Comparison of ENCODE assay signal across 18 cellular contexts in genomic region chr5:67992919-67993318, GRCh38.
DNase-seq lines count a peak whose midpoint lies in the region; ATAC-seq, FAIRE-seq and TF ChIP-seq lines count a peak whose summit lies in the region.
"Had no signal": no experiment of that assay in that cellular context is flagged by ENCODE, and none has a peak within 500 bp of the region (broad histone marks: within the 10 kb centered on the region; RNA-seq: fewer than 3 reads in every experiment).

No MANE protein-coding gene starts in this region.

- H3K9me3 ChIP-seq in RWPE2 (ENCODE audit: severe bottlenecking) = no peaks in the 10 kb centered on the region
- no peaks in the 10 kb centered on the region for H3K9me3 ChIP-seq in endothelial cell of umbilical vein (replicated peaks; ENCODE audit: control insufficient read depth, insufficient read depth, low read length)
- no peaks in the 10 kb centered on the region for H3K9me3 ChIP-seq in tibial artery
- H3K9me3 ChIP-seq: suprapubic skin had no signal

- H3K4me1 ChIP-seq in RWPE2 (ENCODE audit: insufficient read depth, poor library complexity, severe bottlenecking) (peaks cover 10% of the 10 kb centered on the region), endothelial cell of umbilical vein (ENCODE audit: control insufficient read depth, extremely low read depth, insufficient read depth, low read length) (peaks cover 4% of the 10 kb centered on the region), tibial artery (peaks cover 0 to 12% (median 5%) of the 10 kb centered on the region in 4 donors)

- DNase-seq in EL (peak; percentile 33), RWPE2 (ENCODE audit: low spot score) (no peak), endothelial cell of umbilical vein (ENCODE audit: low read depth, low spot score) (peak; percentile 42), myocyte (ENCODE audit: low read depth) (peak; percentile 25), tibial artery (no peak), inferior parietal cortex (ENCODE audit: extremely low spot score) (no peak)
- DNase-seq: activated CD4-positive, alpha-beta memory T cell treated with anti-CD3 and anti-CD28 coated beads, Interleukin-2, amount 10 ng/mL, durations not matched to agents 7 days and 5 days; activated T-cell treated with anti-CD3 and anti-CD28 coated beads, Interleukin-2, amount 50 U/mL, for 1 hour; brain microvascular endothelial cell; CD8-positive, alpha-beta T cell; DMS79; kidney; NCI-H1694 had no signal

- TF ChIP-seq CTCF in RWPE2 (IDR thresholded peaks at IDR 0.05; ENCODE audit: poor library complexity, severe bottlenecking) = no peak
- TF ChIP-seq CTCF in endothelial cell of umbilical vein (IDR thresholded peaks at IDR 0.05; ENCODE audit: extremely low read depth in 1 of 2, insufficient read depth in 1 of 2, low read depth in 1 of 2, low read length in 2 of 2) = no peak
- no peak for TF ChIP-seq CTCF in tibial artery (IDR thresholded peaks at IDR 0.05)

- no peak overlapping the region for H3K9ac ChIP-seq in endothelial cell of umbilical vein (replicated peaks; ENCODE audit: extremely low read depth, insufficient read depth, low read length)

- no peaks in the 10 kb centered on the region for H4K20me1 ChIP-seq in endothelial cell of umbilical vein (replicated peaks; ENCODE audit: control insufficient read depth, extremely low read depth, insufficient read depth, low read length)

- CTCF ChIA-PET in endothelial cell of umbilical vein (lab: Charles Lee) = interaction anchor here (0.9 kb wide), 2 partner anchors 222 to 260 kb away, joined by 3 read pairs; partner anchors contain the start of gene PIK3R1

- H3K36me3 ChIP-seq in RWPE2 (ENCODE audit: low read depth) (no peaks in the 10 kb centered on the region), endothelial cell of umbilical vein (ENCODE audit: control insufficient read depth in 2 of 2, extremely low read depth in 1 of 2, insufficient read depth in 2 of 2, low read length in 2 of 2) (no peaks in the 10 kb centered on the region), tibial artery (no peaks in the 10 kb centered on the region)
- H3K36me3 ChIP-seq: brain microvascular endothelial cell, suprapubic skin had no signal

- no peak for FAIRE-seq in endothelial cell of umbilical vein (lab: Jason Lieb, UNC)
- FAIRE-seq: kidney, RCC 7860 had no signal

- BruUV-seq in endothelial cell of umbilical vein (replicated peaks; lab: Mats Ljungman, UMichigan) = no TSS peak

- intact Hi-C loops in endothelial cell of umbilical vein (cut with micrococcal nuclease) (no loop called here), tibial artery (cut with DNase I; ENCODE audit: low total_unique reads) (no loop called here)

- no peak overlapping the region for H3K4me2 ChIP-seq in endothelial cell of umbilical vein (ENCODE audit: insufficient read depth, low read length)

- no peak for TF ChIP-seq POLR2A in endothelial cell of umbilical vein (IDR thresholded peaks at IDR 0.05; ENCODE audit: low read depth, low read length)

- H3K27ac ChIP-seq in RWPE2 (ENCODE audit: poor library complexity, severe bottlenecking) (peak overlapping the region; percentile 42), endothelial cell of umbilical vein (ENCODE audit: insufficient read depth, low read depth, low read length) (no peak overlapping the region), tibial artery (no peak overlapping the region)
- H3K27ac ChIP-seq: brain microvascular endothelial cell, suprapubic skin had no signal

- peak; percentile 48; the same call in 2 of the 3 replicates for ATAC-seq in RWPE2 (ENCODE audit: low read depth)
- ATAC-seq in HG02852 (IDR thresholded peaks at IDR 0.05; ENCODE audit: unreplicated experiment) = no peak
- ATAC-seq in GM19455 (IDR thresholded peaks at IDR 0.05; ENCODE audit: unreplicated experiment) = no peak
- ATAC-seq: CD8-positive, alpha-beta T cell; WTC11 had no signal

- POLR2A ChIA-PET in endothelial cell of umbilical vein (lab: Charles Lee) = no interaction called here

- no peak overlapping the region for H3K4me3 ChIP-seq in RWPE2 (ENCODE audit: severe bottlenecking)
- H3K4me3 ChIP-seq in endothelial cell of umbilical vein (replicated peaks in 1 of 3; ENCODE audit: insufficient read depth in 1 of 3, low read depth in 1 of 3, low read length in 3 of 3) = no peak overlapping the region
- H3K4me3 ChIP-seq in tibial artery = no peak overlapping the region
- H3K4me3 ChIP-seq: suprapubic skin had no signal

- dilution Hi-C loops in endothelial cell of umbilical vein (cut with MboI; ENCODE audit: extremely low pct_ligation_motif_present, low sequenced_read_pairs) = no loop called here

- no peaks in the 10 kb centered on the region for H3K9me1 ChIP-seq in endothelial cell of umbilical vein (replicated peaks; ENCODE audit: control insufficient read depth, extremely low read depth, insufficient read depth, low read length)

- no peaks in the 10 kb centered on the region for H3K79me2 ChIP-seq in endothelial cell of umbilical vein (ENCODE audit: control insufficient read depth, insufficient read depth, low read length)

- H2AFZ ChIP-seq in endothelial cell of umbilical vein (ENCODE audit: low read depth, low read length) = no peak overlapping the region

- H3K27me3 ChIP-seq in RWPE2 (ENCODE audit: insufficient read depth, poor library complexity, severe bottlenecking) (no peaks in the 10 kb centered on the region), endothelial cell of umbilical vein (ENCODE audit: control insufficient read depth in 2 of 2, insufficient read depth in 2 of 2, low read length in 2 of 2) (no peaks in the 10 kb centered on the region), tibial artery (no peaks in the 10 kb centered on the region)
- H3K27me3 ChIP-seq: brain microvascular endothelial cell, suprapubic skin had no signal

TF ChIP-seq in endothelial cell of umbilical vein, 7 proteins besides CTCF, POLR2A, EP300 and RAD21:
- no peak for TF ChIP-seq EZH2 (IDR thresholded peaks at IDR 0.05; ENCODE audit: borderline replicate concordance, low read depth, low read length, severe bottlenecking)
- TF ChIP-seq MAX (IDR thresholded peaks at IDR 0.05; ENCODE audit: insufficient read depth, insufficient read length) = no peak

Comparison
In these comparisons a context has a peak if more than half of its experiments do, and no peak if none do; other contexts are left out.
1. DNase-seq: peak in EL (single experiment), endothelial cell of umbilical vein (single experiment) and myocyte (single experiment); none in RWPE2 (single experiment), tibial artery (0 of 2) and inferior parietal cortex (single experiment).